ENCODE assay signal across 13 cellular contexts in the genomic region with DNA sequence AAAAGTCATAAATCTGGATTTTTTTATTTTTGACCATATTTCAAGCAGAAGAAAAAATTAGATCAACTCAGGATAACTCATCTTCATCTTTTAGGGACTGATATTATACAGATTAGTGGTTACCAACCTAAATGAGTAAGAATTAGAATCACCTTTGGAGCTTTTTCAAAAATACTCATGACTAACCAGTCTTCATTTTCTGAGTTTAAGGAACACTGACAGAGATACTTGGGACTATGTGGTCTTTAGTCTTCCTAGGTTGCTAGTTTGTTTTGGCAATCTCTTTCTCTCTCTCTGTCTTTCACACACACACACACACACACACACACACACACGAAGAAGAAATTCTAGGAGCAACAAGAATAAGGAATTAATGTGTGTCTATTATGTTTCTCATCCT. TPM values are rescaled to one million over a fixed set of nuclear protein-coding genes. Genes with fewer than 3 reads are reported as not detected.
DNase-seq lines count a peak whose midpoint lies in the region; ATAC-seq, FAIRE-seq and TF ChIP-seq lines count a peak whose summit lies in the region.
"Had no signal": no experiment of that assay in that cellular context is flagged by ENCODE, and none has a peak within 500 bp of the region (broad histone marks: within the 10 kb centered on the region; RNA-seq: fewer than 3 reads in every experiment).

No MANE protein-coding gene starts in this region.

- CTCF ChIA-PET in K562 (lab: Yijun Ruan, JAX; ENCODE audit: low intra/inter-chr PET ratio): no interaction called here

- H3K9me3 ChIP-seq in K562 (replicated peaks; ENCODE audit: control insufficient read depth, insufficient read depth, low read depth, low read length) (no peaks in the 10 kb centered on the region), keratinocyte (ENCODE audit: control insufficient read depth, low read depth, low read length) (no peaks in the 10 kb centered on the region)

- H3K79me2 ChIP-seq in K562 (ENCODE audit: control insufficient read depth, insufficient read depth, low read length) (peaks cover 47% of the 10 kb centered on the region), keratinocyte (ENCODE audit: control insufficient read depth, insufficient read depth, low read length) (peaks cover 72% of the 10 kb centered on the region)

- H4K20me1 ChIP-seq in K562 (replicated peaks; ENCODE audit: control insufficient read depth, insufficient read depth, low read length) (no peaks in the 10 kb centered on the region), keratinocyte (ENCODE audit: control insufficient read depth, extremely low read depth, insufficient read depth, low read length) (no peaks in the 10 kb centered on the region)

- peak; percentile 28 to 60 for ATAC-seq in activated CD4-positive, CD25-positive, alpha-beta regulatory T cell treated with anti-CD3 and anti-CD28 coated beads, Interleukin-2, amount 50 U/mL, for 24 hours
- ATAC-seq in K562: no peak

- POLR2A ChIA-PET in K562 (lab: Yijun Ruan, JAX): interaction anchor here (0.9 to 1.2 kb wide), 2 partner anchors 36 to 92 kb away, joined by 3 to 5 read pairs; a partner anchor contains a TSS

- TF ChIP-seq EP300 in K562 (IDR thresholded peaks at IDR 0.05; ENCODE audit: low read length): no peak

- H3K36me3 ChIP-seq in K562 (ENCODE audit: control insufficient read depth, insufficient read depth, low read length): peaks cover 15% of the 10 kb centered on the region
- H3K36me3 ChIP-seq in keratinocyte (ENCODE audit: control insufficient read depth in 2 of 2, extremely low read depth in 1 of 2, insufficient read depth in 2 of 2, low read length in 2 of 2): peaks cover 4 to 6% of the 10 kb centered on the region in 2 experiments

- H2AFZ ChIP-seq in K562 (ENCODE audit: low read depth, low read length) (no peak overlapping the region), keratinocyte (ENCODE audit: control insufficient read depth, low read length) (no peak overlapping the region)

- H3K27me3 ChIP-seq in K562 (ENCODE audit: control insufficient read depth in 2 of 2, insufficient read depth in 2 of 2, low read length in 2 of 2): no peaks in the 10 kb centered on the region
- no peaks in the 10 kb centered on the region for H3K27me3 ChIP-seq in keratinocyte (ENCODE audit: control insufficient read depth, extremely low read depth, insufficient read depth, low read length)

- TF ChIP-seq RAD21 in K562 (CRISPR knock-in tag; conservative IDR thresholded peaks at IDR 0.05 in 1 of 2, IDR thresholded peaks at IDR 0.05 in 1 of 2): no peak

- 17% methylated on average over 1 of the region's 1 CpG for WGBS in K562 (ENCODE audit: insufficient coverage, low coverage, missing lambda C conversion rate)

- peak overlapping the region; percentile 78 for H3K27ac ChIP-seq in K562 (ENCODE audit: extremely low read depth, low read depth, low read length)
- H3K27ac ChIP-seq in keratinocyte (ENCODE audit: control insufficient read depth, insufficient read depth, low read length): peak overlapping the region; percentile 80

- no peak for TF ChIP-seq CTCF in K562 (IDR thresholded peaks at IDR 0.05 in 2 of 3, conservative IDR thresholded peaks at IDR 0.05 in 1 of 3; ENCODE audit: insufficient read depth in 2 of 3, low read depth in 1 of 3, low read length in 3 of 3)
- no peak for TF ChIP-seq CTCF in keratinocyte (optimal IDR thresholded peaks at IDR 0.05 in 1 of 3, IDR thresholded peaks at IDR 0.05 in 1 of 3, conservative IDR thresholded peaks at IDR 0.05 in 1 of 3; ENCODE audit: extremely low read depth in 1 of 3, insufficient read depth in 2 of 3, low read length in 3 of 3)

- H3K9ac ChIP-seq in K562 (ENCODE audit: insufficient read depth in 1 of 2, low read depth in 2 of 2, low read length in 2 of 2) (peak overlapping the region in 1 of 2 experiments; percentile 32; a peak in 1 of 4 replicates), keratinocyte (ENCODE audit: control insufficient read depth, extremely low read depth, insufficient read depth, low read length) (no peak overlapping the region)

- H3K4me3 ChIP-seq in K562 (no peak overlapping the region), keratinocyte (ENCODE audit: control insufficient read depth in 2 of 3, extremely low read depth in 1 of 3, insufficient read depth in 2 of 3, low read depth in 1 of 3, low read length in 3 of 3) (no peak overlapping the region)
- H3K4me3 ChIP-seq: lung had no signal

- no peak for TF ChIP-seq POLR2A in K562 (conservative IDR thresholded peaks at IDR 0.05)

- H3K9me1 ChIP-seq in K562 (ENCODE audit: control insufficient read depth, insufficient read depth, low read length): no peaks in the 10 kb centered on the region
- no peaks in the 10 kb centered on the region for H3K9me1 ChIP-seq in keratinocyte (ENCODE audit: control insufficient read depth, extremely low read depth, insufficient read depth, low read length)

- in situ Hi-C loops in K562 (cut with MboI): no loop called here

- intact Hi-C loops in K562 (cut with micrococcal nuclease): no loop called here

- H3K4me1 ChIP-seq in K562 (replicated peaks in 1 of 2; ENCODE audit: control insufficient read depth in 2 of 2, insufficient read depth in 2 of 2, low read length in 2 of 2) (peaks cover 5 to 26% of the 10 kb centered on the region in 2 experiments; a peak in 4 of 5 replicates), keratinocyte (ENCODE audit: control insufficient read depth, extremely low read depth, insufficient read depth, low read length) (peaks cover 65% of the 10 kb centered on the region)

- peak overlapping the region; percentile 25; the same call in 1 of the 2 replicates for H3K4me2 ChIP-seq in K562 (ENCODE audit: insufficient read depth, low read length)
- peak overlapping the region; percentile 36 for H3K4me2 ChIP-seq in keratinocyte (ENCODE audit: control insufficient read depth, extremely low read depth, insufficient read depth, low read depth, low read length)

- no peak for DNase-seq in activated CD4-positive, CD25-positive, alpha-beta regulatory T cell (lab: John Stamatoyannopoulos, UW)
- no peak for DNase-seq in K562 (ENCODE audit: extremely low read depth in 1 of 4, low spot score in 3 of 4)
- DNase-seq in keratinocyte (ENCODE audit: low read depth, low spot score): no peak
- peak; percentile 51 for DNase-seq in stromal cell of bone marrow (ENCODE audit: low read depth)
- DNase-seq in cortex of kidney (lab: John Stamatoyannopoulos, UW): no peak
- no peak for DNase-seq in iPS-NIHi11 (ENCODE audit: low spot score)
- no peak for DNase-seq in NCI-H446 (lab: John Stamatoyannopoulos, UW)
- DNase-seq: activated CD4-positive, alpha-beta T cell treated with anti-CD3 and anti-CD28 coated beads for 4 hours; activated naive CD8-positive, alpha-beta T cell treated with anti-CD3 and anti-CD28 coated beads for 36 hours; KG1; stimulated activated naive CD4-positive, alpha-beta T cell had no signal

- no TSS peak for BruUV-seq in K562 (replicated peaks; lab: Mats Ljungman, UMichigan)

- dilution Hi-C loops in keratinocyte (cut with MboI; ENCODE audit: extremely low pct_ligation_motif_present, low sequenced_read_pairs): no loop called here

- no peak for FAIRE-seq in K562 (lab: Jason Lieb, UNC)
- FAIRE-seq in keratinocyte (lab: Jason Lieb, UNC): peak; percentile 62

TF ChIP-seq in K562, 482 proteins besides CTCF, POLR2A, EP300 and RAD21 (continues in another document):
- TF ChIP-seq PHF21A (IDR thresholded peaks at IDR 0.05; ENCODE audit: borderline replicate concordance, low read depth) (no peak), GTF2E2 (tag; IDR thresholded peaks at IDR 0.05) (0 out of 2 replicates have a peak, but pooled peaks have one; percentile 53)
- TF ChIP-seq, protein P1, sequence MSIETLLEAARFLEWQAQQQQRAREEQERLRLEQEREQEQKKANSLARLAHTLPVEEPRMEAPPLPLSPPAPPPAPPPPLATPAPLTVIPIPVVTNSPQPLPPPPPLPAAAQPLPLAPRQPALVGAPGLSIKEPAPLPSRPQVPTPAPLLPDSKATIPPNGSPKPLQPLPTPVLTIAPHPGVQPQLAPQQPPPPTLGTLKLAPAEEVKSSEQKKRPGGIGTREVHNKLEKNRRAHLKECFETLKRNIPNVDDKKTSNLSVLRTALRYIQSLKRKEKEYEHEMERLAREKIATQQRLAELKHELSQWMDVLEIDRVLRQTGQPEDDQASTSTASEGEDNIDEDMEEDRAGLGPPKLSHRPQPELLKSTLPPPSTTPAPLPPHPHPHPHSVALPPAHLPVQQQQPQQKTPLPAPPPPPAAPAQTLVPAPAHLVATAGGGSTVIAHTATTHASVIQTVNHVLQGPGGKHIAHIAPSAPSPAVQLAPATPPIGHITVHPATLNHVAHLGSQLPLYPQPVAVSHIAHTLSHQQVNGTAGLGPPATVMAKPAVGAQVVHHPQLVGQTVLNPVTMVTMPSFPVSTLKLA (conservative IDR thresholded peaks at IDR 0.05): 0 out of 4 replicates have a peak, but pooled peaks of 1 of the 2 experiments have one; percentile 12

RNA-seq across cellular contexts. Expression of a gene that starts 50.1 kb away (rescaled TPM):
- 24.8 and 43.8 TPM in 2 replicates for total RNA-seq in K562 (2011; cell fraction: chromatin; rRNA removed; ENCODE audit: low replicate concordance)
- total RNA-seq in K562 (2011; cell fraction: nucleolus; rRNA removed): 10.7 and 12.5 TPM in 2 replicates
- 21.0 and 49.5 TPM in 2 replicates for total RNA-seq in K562 (2011; cell fraction: nucleoplasm; rRNA removed)
- total RNA-seq in K562 (2014; rRNA removed) (30.9 and 34.5 TPM in 2 replicates), K562 (2014; rRNA removed; fragmentation: Illumina TruSeq; extraction: Trizol) (39.4 and 40.8 TPM in 2 replicates), K562 (2015; rRNA removed; fragmentation: Illumina TruSeq; extraction: Trizol) (44.0 and 44.4 TPM in 2 replicates), K562 (2021) (42.7 and 45.0 TPM in 2 replicates)
- polyA plus RNA-seq in K562 (2011; rRNA removed) (20.0 and 26.4 TPM in 2 replicates), K562 (2014; fragmentation: Illumina TruSeq; extraction: Trizol) (26.3 and 30.9 TPM in 2 replicates), K562 (2014; fragmentation: Nextera tagmentation; extraction: Ambion mirVana) (10 to 100 TPM in 1 of 2 experiments, 1 to 10 TPM in 1; 6.8 to 12.0 TPM), K562 (2014; rRNA removed) (21.1 and 22.6 TPM in 2 replicates), keratinocyte (48.4 to 100 TPM (median 50.2 TPM) in 3 replicates)
- 4.8 and 10.4 TPM in 2 replicates for polyA plus RNA-seq in K562 (2011; cell fraction: cytosol; rRNA removed)
- polyA plus RNA-seq in K562 (2011; cell fraction: nucleus; rRNA removed): 11.4 and 14.8 TPM in 2 replicates
- 14.0 and 15.3 TPM in 2 replicates for polyA plus RNA-seq in K562 (2012)
- polyA minus RNA-seq in K562 (2011; rRNA and poly(A)+ RNA removed): 40.7 and 47.9 TPM in 2 replicates
- 9.8 and 14.3 TPM in 2 replicates for polyA minus RNA-seq in K562 (2011; cell fraction: cytosol; rRNA and poly(A)+ RNA removed)
- 7.5 and 10.4 TPM in 2 replicates for polyA minus RNA-seq in K562 (2011; cell fraction: nucleus; rRNA and poly(A)+ RNA removed)
- 249 TPM for polyA plus RNA-seq in keratinocyte (2011; ENCODE audit: low read depth)
- 50.3 and 97.3 TPM in 2 replicates for polyA plus RNA-seq in keratinocyte (2011; cell fraction: cytosol; rRNA removed)
- polyA plus RNA-seq in keratinocyte (2011; cell fraction: nucleus; rRNA removed): 66.1 and 71.0 TPM in 2 replicates
- 59.4 and 66.5 TPM in 2 replicates for polyA plus RNA-seq in keratinocyte (2012; ENCODE audit: low replicate concordance)
- polyA minus RNA-seq in keratinocyte: 20.2 to 107 TPM (median 32.1 TPM) in 3 replicates
- polyA minus RNA-seq in keratinocyte (2011; cell fraction: cytosol; rRNA and poly(A)+ RNA removed): 36.8 TPM
- 46.0 and 118 TPM in 2 replicates for polyA minus RNA-seq in keratinocyte (2011; cell fraction: nucleus; rRNA and poly(A)+ RNA removed)
